7 cellular contexts compared by ENCODE assay signal in the genomic region with DNA sequence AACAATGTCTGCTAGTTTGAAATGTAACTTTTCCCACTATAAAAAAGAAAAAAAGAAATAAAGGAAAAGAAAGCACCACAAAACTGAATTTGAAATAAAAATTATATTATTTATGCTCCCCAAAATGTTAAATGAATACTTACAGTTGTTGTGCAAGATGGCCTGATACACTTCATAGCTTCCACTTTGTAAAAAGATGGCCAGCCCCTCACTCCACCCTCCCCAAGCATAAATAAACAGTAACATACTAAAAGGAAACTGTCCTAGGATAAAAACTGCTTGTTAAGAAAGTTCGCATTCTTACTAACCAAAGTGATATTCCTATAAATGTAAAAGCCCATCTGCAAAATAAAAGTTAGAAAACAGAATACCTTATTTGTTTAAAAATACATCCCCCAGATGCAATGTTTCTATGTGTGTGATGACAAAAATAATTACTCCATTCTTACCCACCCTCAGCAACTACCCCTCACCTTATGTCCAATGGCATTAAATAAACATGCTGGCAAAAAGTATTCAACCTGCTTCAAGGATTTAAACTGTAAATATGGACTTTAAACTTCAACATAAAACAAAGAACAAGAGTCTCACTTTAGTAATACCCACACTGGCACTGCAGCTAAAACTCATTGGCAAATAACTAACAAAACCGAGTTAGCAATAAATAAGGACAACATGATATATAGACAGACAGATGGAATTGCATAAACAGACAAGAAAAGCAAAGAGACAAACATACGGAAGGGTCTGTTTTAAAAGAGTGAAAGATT. TPM values are rescaled to one million over a fixed set of nuclear protein-coding genes. Genes with fewer than 3 reads are reported as not detected.
DNase-seq lines count a peak whose midpoint lies in the region; ATAC-seq and TF ChIP-seq lines count a peak whose summit lies in the region.

No MANE protein-coding gene starts in this region.

- peak overlapping the region; percentile 72 for H3K4me3 Mint-ChIP-seq in activated T-helper 2 cell treated with anti-CD3 and anti-CD28 coated beads, Interferon-gamma antibody, Interleukin-2, Interleukin-4, amounts not matched to agents 10 μg/mL and 5 μg/mL and 100 μg/mL, durations not matched to agents 14 hours and 24 hours and 36 hours (ENCODE audit: low read depth)
- H3K4me3 Mint-ChIP-seq in stimulated activated memory B cell treated with anti-CD40 and anti-IgM and Interleukin-4, amounts not matched to agents 10 μg/mL and 1 μg/mL and 100 μg/mL, for 72 hours: peak overlapping the region; percentile 78

- ATAC-seq in stimulated activated memory B cell treated with anti-CD40 and anti-IgM and Interleukin-4, amounts not matched to agents 10 μg/mL and 1 μg/mL and 100 μg/mL, for 72 hours: no peak
- ATAC-seq in HG03280 (IDR thresholded peaks at IDR 0.05; ENCODE audit: unreplicated experiment): no peak

- H3K36me3 Mint-ChIP-seq in activated T-helper 2 cell treated with anti-CD3 and anti-CD28 coated beads, Interferon-gamma antibody, Interleukin-2, Interleukin-4, amounts not matched to agents 10 μg/mL and 5 μg/mL and 100 μg/mL, durations not matched to agents 14 hours and 24 hours and 36 hours (ENCODE audit: low read depth): no peaks in the 10 kb centered on the region
- H3K36me3 Mint-ChIP-seq in stimulated activated memory B cell treated with anti-CD40 and anti-IgM and Interleukin-4, amounts not matched to agents 10 μg/mL and 1 μg/mL and 100 μg/mL, for 72 hours: peaks cover 19% of the 10 kb centered on the region

- no peaks in the 10 kb centered on the region for H3K27me3 ChIP-seq in kidney epithelial cell (ENCODE audit: control insufficient read depth, insufficient read depth, low read length)

- peaks cover 17% of the 10 kb centered on the region for H3K4me1 Mint-ChIP-seq in activated T-helper 2 cell treated with anti-CD3 and anti-CD28 coated beads, Interferon-gamma antibody, Interleukin-2, Interleukin-4, amounts not matched to agents 10 μg/mL and 5 μg/mL and 100 μg/mL, durations not matched to agents 14 hours and 24 hours and 36 hours (ENCODE audit: low read depth)
- peaks cover 32% of the 10 kb centered on the region for H3K4me1 Mint-ChIP-seq in stimulated activated memory B cell treated with anti-CD40 and anti-IgM and Interleukin-4, amounts not matched to agents 10 μg/mL and 1 μg/mL and 100 μg/mL, for 72 hours

- H3K4me3 ChIP-seq in HFF-Myc (replicated peaks; ENCODE audit: low read depth, low read length): peak overlapping the region; percentile 23; the same call in 1 of the 2 replicates
- H3K4me3 ChIP-seq in kidney epithelial cell (ENCODE audit: low read depth, low read length): peak overlapping the region; percentile 32

- no peak overlapping the region for H3K27ac Mint-ChIP-seq in activated T-helper 2 cell treated with anti-CD3 and anti-CD28 coated beads, Interferon-gamma antibody, Interleukin-2, Interleukin-4, amounts not matched to agents 10 μg/mL and 5 μg/mL and 100 μg/mL, durations not matched to agents 14 hours and 24 hours and 36 hours
- peak overlapping the region; percentile 80 for H3K27ac Mint-ChIP-seq in stimulated activated memory B cell treated with anti-CD40 and anti-IgM and Interleukin-4, amounts not matched to agents 10 μg/mL and 1 μg/mL and 100 μg/mL, for 72 hours

- DNase-seq in HFF-Myc (ENCODE audit: extremely low read depth, low read depth): no peak
- DNase-seq in activated T-helper 2 cell treated with anti-CD3 and anti-CD28 coated beads, Interferon-gamma antibody, Interleukin-2, Interleukin-4, amounts not matched to agents 10 μg/mL and 5 μg/mL and 100 μg/mL, durations not matched to agents 14 hours and 24 hours and 36 hours (ENCODE audit: low spot score): no peak
- DNase-seq in kidney epithelial cell (ENCODE audit: low read depth): no peak
- no peak for DNase-seq in SHP77 treated with DMSO at 0.1 percent for 48 hours (lab: John Stamatoyannopoulos, UW)
- DNase-seq in Kasumi-1 (lab: John Stamatoyannopoulos, UW): no peak

- H3K36me3 ChIP-seq in kidney epithelial cell (ENCODE audit: control insufficient read depth, insufficient read depth, low read length): no peaks in the 10 kb centered on the region

- intact Hi-C loops in activated T-helper 2 cell treated with anti-CD3 and anti-CD28 coated beads, Interferon-gamma antibody, Interleukin-2, Interleukin-4, amounts not matched to agents 10 μg/mL and 5 μg/mL and 100 μg/mL, durations not matched to agents 14 hours and 24 hours and 36 hours (cut with micrococcal nuclease): no loop called here

- no peak for TF ChIP-seq CTCF in HFF-Myc (IDR thresholded peaks at IDR 0.05; ENCODE audit: low read depth, low read length, missing control alignments)
- no peak for TF ChIP-seq CTCF in kidney epithelial cell (IDR thresholded peaks at IDR 0.05; ENCODE audit: insufficient read depth, low read length, poor library complexity, severe bottlenecking)

- H3K9me3 Mint-ChIP-seq in activated T-helper 2 cell treated with anti-CD3 and anti-CD28 coated beads, Interferon-gamma antibody, Interleukin-2, Interleukin-4, amounts not matched to agents 10 μg/mL and 5 μg/mL and 100 μg/mL, durations not matched to agents 14 hours and 24 hours and 36 hours: peaks cover under 1% of the 10 kb centered on the region
- H3K9me3 Mint-ChIP-seq in stimulated activated memory B cell treated with anti-CD40 and anti-IgM and Interleukin-4, amounts not matched to agents 10 μg/mL and 1 μg/mL and 100 μg/mL, for 72 hours: no peaks in the 10 kb centered on the region

- no peaks in the 10 kb centered on the region for H3K27me3 Mint-ChIP-seq in activated T-helper 2 cell treated with anti-CD3 and anti-CD28 coated beads, Interferon-gamma antibody, Interleukin-2, Interleukin-4, amounts not matched to agents 10 μg/mL and 5 μg/mL and 100 μg/mL, durations not matched to agents 14 hours and 24 hours and 36 hours (ENCODE audit: low read depth)
- no peaks in the 10 kb centered on the region for H3K27me3 Mint-ChIP-seq in stimulated activated memory B cell treated with anti-CD40 and anti-IgM and Interleukin-4, amounts not matched to agents 10 μg/mL and 1 μg/mL and 100 μg/mL, for 72 hours

RNA-seq across cellular contexts. Expression of gene ZBTB20, which starts 47.8 kb away (rescaled TPM):
- total RNA-seq in activated T-helper 2 cell treated with anti-CD3 and anti-CD28 coated beads, Interferon-gamma antibody, Interleukin-2, Interleukin-4, amounts not matched to agents 10 μg/mL and 5 μg/mL and 100 μg/mL, durations not matched to agents 14 hours and 24 hours and 36 hours: 3.3 and 4.1 TPM in 2 replicates
- total RNA-seq in kidney epithelial cell: 32.5 and 34.9 TPM in 2 replicates
